Comparison of ENCODE assay signal across 8 cellular contexts in genomic region chr15:31708703-31709318, GRCh38.
DNase-seq lines count a peak whose midpoint lies in the region; ATAC-seq lines count a peak whose summit lies in the region.
"Not testable (repeated sequence)": the region's sequence is repeated elsewhere in the genome, so short reads cannot be mapped to it uniquely, and the experiment has no call there.

No MANE protein-coding gene starts in this region.

- not testable (repeated sequence) for H3K4me1 Mint-ChIP-seq in CD4-positive, CD25-positive, alpha-beta regulatory T cell; central memory CD8-positive, alpha-beta T cell

- not testable (repeated sequence) for H3K27ac ChIP-seq in CD4-positive, CD25-positive, alpha-beta regulatory T cell (ENCODE audit: insufficient read depth, low read length, poor library complexity, severe bottlenecking)

- not testable (repeated sequence) for H3K36me3 ChIP-seq in CD4-positive, CD25-positive, alpha-beta regulatory T cell (ENCODE audit: control insufficient read depth, insufficient read depth, low read length)

- not testable (repeated sequence) for H3K4me1 ChIP-seq in CD4-positive, CD25-positive, alpha-beta regulatory T cell (ENCODE audit: control insufficient read depth, insufficient read depth, low read length, poor library complexity, severe bottlenecking)

- H3K9me3 Mint-ChIP-seq in CD4-positive, CD25-positive, alpha-beta regulatory T cell; central memory CD8-positive, alpha-beta T cell: not testable (repeated sequence)

- not testable (repeated sequence) for H3K4me3 ChIP-seq in CD4-positive, CD25-positive, alpha-beta regulatory T cell (ENCODE audit: low read depth, low read length)

- H3K27ac Mint-ChIP-seq in CD4-positive, CD25-positive, alpha-beta regulatory T cell; central memory CD8-positive, alpha-beta T cell (ENCODE audit: low read depth): not testable (repeated sequence)

- peak; percentile 47 to 55 for ATAC-seq in CD4-positive, CD25-positive, alpha-beta regulatory T cell (ENCODE audit: low read depth in 2 of 2)
- ATAC-seq in GM18867 (IDR thresholded peaks at IDR 0.05; ENCODE audit: unreplicated experiment) (peak; percentile 74), GM19452 (IDR thresholded peaks at IDR 0.05; ENCODE audit: unreplicated experiment) (peak; percentile 83), GM21723 (IDR thresholded peaks at IDR 0.05; ENCODE audit: unreplicated experiment) (peak; percentile 87), HG02885 (IDR thresholded peaks at IDR 0.05; ENCODE audit: poor library complexity, unreplicated experiment) (peak; percentile 82), HG03159 (IDR thresholded peaks at IDR 0.05; ENCODE audit: unreplicated experiment) (peak; percentile 75)
- ATAC-seq in central memory CD8-positive, alpha-beta T cell (replicated peaks; ENCODE audit: extremely low read depth, poor library complexity, severe bottlenecking) = peak; percentile 77

- not testable (repeated sequence) for H3K27me3 Mint-ChIP-seq in CD4-positive, CD25-positive, alpha-beta regulatory T cell; central memory CD8-positive, alpha-beta T cell

- not testable (repeated sequence) for H3K4me3 Mint-ChIP-seq in CD4-positive, CD25-positive, alpha-beta regulatory T cell; central memory CD8-positive, alpha-beta T cell

- H3K9me3 ChIP-seq in CD4-positive, CD25-positive, alpha-beta regulatory T cell (ENCODE audit: control insufficient read depth in 2 of 2, low read length in 2 of 2) = not testable (repeated sequence)

- H3K36me3 Mint-ChIP-seq in CD4-positive, CD25-positive, alpha-beta regulatory T cell; central memory CD8-positive, alpha-beta T cell (ENCODE audit: insufficient read depth): not testable (repeated sequence)

- DNase-seq in CD4-positive, CD25-positive, alpha-beta regulatory T cell; central memory CD8-positive, alpha-beta T cell (ENCODE audit: low spot score in 2 of 2): not testable (repeated sequence)
- peak; percentile 3 for DNase-seq in NAMALWA (ENCODE audit: low spot score)

- not testable (repeated sequence) for H3K27me3 ChIP-seq in CD4-positive, CD25-positive, alpha-beta regulatory T cell (ENCODE audit: control insufficient read depth, insufficient read depth, low read length)
